ENCODE assay signal across 21 cellular contexts in the genomic region with DNA sequence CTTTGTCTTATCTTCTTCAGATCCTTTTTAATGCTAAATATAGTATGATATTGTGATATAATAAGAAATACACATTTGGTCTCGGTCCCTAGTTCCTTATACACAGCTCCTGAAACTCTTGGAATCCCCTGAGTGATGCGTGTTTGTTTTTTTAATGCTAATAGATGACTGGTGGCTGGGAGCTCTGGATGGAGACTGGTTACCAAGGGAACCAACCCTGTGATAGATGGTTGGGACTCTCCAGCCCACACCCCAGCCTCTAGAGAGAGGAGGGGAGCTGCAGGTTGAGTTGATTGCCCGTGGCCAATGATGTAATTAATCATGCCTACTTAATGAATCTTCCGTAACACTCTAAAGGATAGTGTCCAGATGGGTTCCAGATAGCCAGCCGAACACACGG.
"Had no signal": no experiment of that assay in that cellular context is flagged by ENCODE, and none has a peak within 500 bp of the region (broad histone marks: within the 10 kb centered on the region; RNA-seq: fewer than 3 reads in every experiment).

No MANE protein-coding gene starts in this region.

- H3K27ac Mint-ChIP-seq: activated naive CD8-positive, alpha-beta T cell; activated T-helper 1 cell treated with anti-CD3 and anti-CD28 coated beads, Interleukin-12 subunit alpha, Interleukin-12 subunit beta, Interleukin-2, Interleukin-4 antibody, amounts not matched to agents 30 ng/mL and 10 ng/mL and 1 ng/mL, durations not matched to agents 14 hours and 24 hours and 36 hours; memory B cell; stimulated activated naive CD8-positive, alpha-beta T cell treated with anti-CD3 and anti-CD28 coated beads, Interleukin-15, Interleukin-2, amounts not matched to agents 100 ng/mL and 50 ng/mL, for 24 hours; T-helper 1 cell treated with Interleukin-12 subunit alpha and Interleukin-12 subunit beta and Interleukin-4 antibody, amounts not matched to agents 30 μg/mL and 1 μg/mL, for 36 hours had no signal

- H3K27ac ChIP-seq: epithelial cell of prostate, foreskin keratinocyte, psoas muscle, skin epidermis, suprapubic skin, transverse colon, uterus had no signal

- H3K4me1 ChIP-seq: foreskin keratinocyte, suprapubic skin, transverse colon, uterus had no signal

- H3K27me3 Mint-ChIP-seq: activated naive CD8-positive, alpha-beta T cell; memory B cell; naive B cell; stimulated activated naive CD8-positive, alpha-beta T cell treated with anti-CD3 and anti-CD28 coated beads, Interleukin-15, Interleukin-2, amounts not matched to agents 100 ng/mL and 50 ng/mL, for 24 hours had no signal

- H3K9me3 Mint-ChIP-seq: activated T-helper 1 cell treated with anti-CD3 and anti-CD28 coated beads, Interleukin-12 subunit alpha, Interleukin-12 subunit beta, Interleukin-2, Interleukin-4 antibody, amounts not matched to agents 30 ng/mL and 10 ng/mL and 1 ng/mL, durations not matched to agents 14 hours and 24 hours and 36 hours; memory B cell; stimulated activated naive CD8-positive, alpha-beta T cell treated with anti-CD3 and anti-CD28 coated beads, Interleukin-15, Interleukin-2, amounts not matched to agents 100 ng/mL and 50 ng/mL, for 24 hours; T-helper 1 cell treated with Interleukin-12 subunit alpha and Interleukin-12 subunit beta and Interleukin-4 antibody, amounts not matched to agents 30 μg/mL and 1 μg/mL, for 36 hours had no signal

- DNase-seq: activated CD4-positive, alpha-beta T cell treated with anti-CD3 and anti-CD28 coated beads for 1 hour; activated gamma-delta T cell treated with Interleukin-2 at 50 U/mL for 16 hours; foreskin keratinocyte; hypothalamus; kidney glomerular epithelial cell; left ventricle myocardium superior; mucosa of descending colon; naive B cell; psoas muscle; right cardiac atrium; transverse colon; uterus had no signal

- H3K4me1 Mint-ChIP-seq: memory B cell, naive B cell had no signal

- H3K4me3 Mint-ChIP-seq: activated naive CD8-positive, alpha-beta T cell; activated T-helper 1 cell treated with anti-CD3 and anti-CD28 coated beads, Interleukin-12 subunit alpha, Interleukin-12 subunit beta, Interleukin-2, Interleukin-4 antibody, amounts not matched to agents 30 ng/mL and 10 ng/mL and 1 ng/mL, durations not matched to agents 14 hours and 24 hours and 36 hours; memory B cell; naive B cell; stimulated activated naive CD8-positive, alpha-beta T cell treated with anti-CD3 and anti-CD28 coated beads, Interleukin-15, Interleukin-2, amounts not matched to agents 100 ng/mL and 50 ng/mL, for 24 hours; T-helper 1 cell treated with Interleukin-12 subunit alpha and Interleukin-12 subunit beta and Interleukin-4 antibody, amounts not matched to agents 30 μg/mL and 1 μg/mL, for 36 hours had no signal

- H3K9me3 ChIP-seq: mucosa of descending colon, psoas muscle, suprapubic skin, transverse colon, uterus had no signal

- H3K27me3 ChIP-seq: cardiac muscle cell, foreskin keratinocyte, suprapubic skin, transverse colon, uterus had no signal
